In genomic region chr3:133958071-133958806, GRCh38 we compare ENCODE assay signal across 16 cellular contexts.
DNase-seq lines count a peak whose midpoint lies in the region; ATAC-seq, FAIRE-seq and TF ChIP-seq lines count a peak whose summit lies in the region.
"Had no signal": no experiment of that assay in that cellular context is flagged by ENCODE, and none has a peak within 500 bp of the region (broad histone marks: within the 10 kb centered on the region; RNA-seq: fewer than 3 reads in every experiment).

No MANE protein-coding gene starts in this region.

- H3K27ac Mint-ChIP-seq in immature natural killer cell, result no peak overlapping the region
- H3K27ac Mint-ChIP-seq: CD8-positive, alpha-beta memory T cell; HFFc6 had no signal

- H3K27me3 ChIP-seq in SJCRH30 (no peaks in the 10 kb centered on the region), pancreas (no peaks in the 10 kb centered on the region), spleen (replicated peaks in 1 of 7) (no peaks in the 10 kb centered on the region)
- H3K27me3 ChIP-seq: BLaER1 had no signal

- peak; percentile 34 for DNase-seq in DMS53 (lab: John Stamatoyannopoulos, UW)
- no peak for DNase-seq in DMS53 treated with DMSO at 0.1 percent for 48 hours (lab: John Stamatoyannopoulos, UW; ENCODE audit: unreplicated experiment)
- DNase-seq in SJCRH30, result peak; percentile 21 to 56
- DNase-seq in pancreas, result peak in 2 of 6 donors; percentile 20 to 44
- peak; percentile 52 for DNase-seq in spleen
- no peak for DNase-seq in immature natural killer cell
- DNase-seq in central memory CD4-positive, alpha-beta T cell, result no peak
- DNase-seq: AML-193; Caco-2; CD8-positive, alpha-beta memory T cell; HCEC 1CT; HFFc6 had no signal

- H3K4me1 Mint-ChIP-seq in immature natural killer cell, result no peaks in the 10 kb centered on the region
- H3K4me1 Mint-ChIP-seq: CD8-positive, alpha-beta memory T cell had no signal

- H3K36me3 ChIP-seq in SJCRH30 (no peaks in the 10 kb centered on the region), pancreas (no peaks in the 10 kb centered on the region), spleen (peaks cover 0 to 18% (median 0%) of the 10 kb centered on the region in 6 donors)
- H3K36me3 ChIP-seq: BLaER1 had no signal

- TF ChIP-seq POLR2A in spleen (IDR thresholded peaks at IDR 0.05), result no peak

- peaks cover 0 to 2% (median 0%) of the 10 kb centered on the region in 6 donors for H3K9me3 Mint-ChIP-seq in immature natural killer cell
- H3K9me3 Mint-ChIP-seq: HFFc6 had no signal

- peaks cover 0 to 2% (median 0%) of the 10 kb centered on the region in 3 donors for H3K27me3 Mint-ChIP-seq in immature natural killer cell (ENCODE audit: low read depth in 3 of 3)

- H3K4me1 ChIP-seq in SJCRH30 (peaks cover 8% of the 10 kb centered on the region), pancreas (no peaks in the 10 kb centered on the region), spleen (peaks cover 4 to 40% (median 8%) of the 10 kb centered on the region in 6 donors)
- H3K4me1 ChIP-seq: BLaER1, Caco-2 had no signal

- H3K9me3 ChIP-seq in SJCRH30 (replicated peaks) (no peaks in the 10 kb centered on the region), pancreas (no peaks in the 10 kb centered on the region), spleen (no peaks in the 10 kb centered on the region)
- H3K9me3 ChIP-seq: Caco-2 had no signal

- ATAC-seq in pancreas (peak; percentile 69 to 83 (median 73)), HG02852 (IDR thresholded peaks at IDR 0.05; ENCODE audit: unreplicated experiment) (no peak)

- intact Hi-C loops in pancreas (cut with DNase I), result no loop called here
- intact Hi-C loops in spleen (cut with DNase I; ENCODE audit: low total_unique reads), result no loop called here

- no peak overlapping the region for H3K27ac ChIP-seq in SJCRH30
- H3K27ac ChIP-seq in pancreas, result no peak overlapping the region
- H3K27ac ChIP-seq in spleen, result peak overlapping the region in 1 of 8 donors; percentile 56
- H3K27ac ChIP-seq: 22Rv1, BLaER1 had no signal

- TF ChIP-seq CTCF in pancreas (IDR thresholded peaks at IDR 0.05), result no peak
- no peak for TF ChIP-seq CTCF in spleen (IDR thresholded peaks at IDR 0.05 in 8 of 11, conservative IDR thresholded peaks at IDR 0.05 in 3 of 11)

- 64 to 67% methylated on average over 5 of the region's 5 CpGs for WGBS in pancreas, 2 donors
- 68 to 79% (median 74%) methylated on average over 4 to 5 of the region's 5 CpGs for WGBS in spleen, 5 donors

- H3K4me3 Mint-ChIP-seq in immature natural killer cell, result no peak overlapping the region
- H3K4me3 Mint-ChIP-seq: CD8-positive, alpha-beta memory T cell; HFFc6 had no signal

- H3K4me3 ChIP-seq in SJCRH30 (no peak overlapping the region), pancreas (no peak overlapping the region), spleen (no peak overlapping the region)
- H3K4me3 ChIP-seq: BLaER1 had no signal

- FAIRE-seq in pancreas (lab: Jason Lieb, UNC), result no peak
- FAIRE-seq: H1 had no signal

- peaks cover 0 to 2% (median 0%) of the 10 kb centered on the region in 3 donors for H3K36me3 Mint-ChIP-seq in immature natural killer cell
- H3K36me3 Mint-ChIP-seq: CD8-positive, alpha-beta memory T cell had no signal

Comparison
In these comparisons a context has a peak if more than half of its experiments do, and no peak if none do; other contexts are left out.
1. DNase-seq: peak in DMS53 (single experiment), SJCRH30 (2 of 2) and spleen (single experiment); none in DMS53 treated with DMSO at 0.1 percent for 48 hours (single experiment), immature natural killer cell (0 of 3) and central memory CD4-positive, alpha-beta T cell (single experiment).